ENCODE assay signal across 14 cellular contexts in genomic region chr15:81111018-81111417, GRCh38. TPM values are rescaled to one million over a fixed set of nuclear protein-coding genes. Genes with fewer than 3 reads are reported as not detected.
"Had no signal": no experiment of that assay in that cellular context is flagged by ENCODE, and none has a peak within 500 bp of the region (broad histone marks: within the 10 kb centered on the region; RNA-seq: fewer than 3 reads in every experiment).

No MANE protein-coding gene starts in this region.

- H3K36me3 Mint-ChIP-seq: activated naive CD4-positive, alpha-beta T cell treated with anti-CD3 and anti-CD28 coated beads, Interleukin-2, amount 10 ng/mL, durations not matched to agents 7 days and 5 days had no signal

- H3K4me3 ChIP-seq: coronary artery, right atrium auricular region, skin epidermis, transverse colon had no signal

- H3K27me3 ChIP-seq: right atrium auricular region had no signal

- H3K4me3 Mint-ChIP-seq: activated CD4-positive, alpha-beta T cell treated with anti-CD3 and anti-CD28 coated beads, Interleukin-2, amount 10 ng/mL, durations not matched to agents 7 days and 5 days; activated naive CD4-positive, alpha-beta T cell treated with anti-CD3 and anti-CD28 coated beads, Interleukin-2, amount 10 ng/mL, durations not matched to agents 7 days and 5 days had no signal

- H3K4me1 Mint-ChIP-seq: activated CD4-positive, alpha-beta T cell treated with anti-CD3 and anti-CD28 coated beads, Interleukin-2, amount 10 ng/mL, durations not matched to agents 7 days and 5 days; activated naive CD4-positive, alpha-beta T cell treated with anti-CD3 and anti-CD28 coated beads, Interleukin-2, amount 10 ng/mL, durations not matched to agents 7 days and 5 days had no signal

- H3K36me3 ChIP-seq: right atrium auricular region, transverse colon, WERI-Rb-1 had no signal

- H3K9ac ChIP-seq: parathyroid adenoma had no signal

- H2AFZ ChIP-seq: parathyroid adenoma had no signal

- H3K9me3 ChIP-seq: right atrium auricular region, transverse colon had no signal

- H3K79me2 ChIP-seq: parathyroid adenoma had no signal

- H3K4me1 ChIP-seq: parathyroid adenoma, transverse colon had no signal

- H3K27ac Mint-ChIP-seq: activated CD4-positive, alpha-beta T cell treated with anti-CD3 and anti-CD28 coated beads, Interleukin-2, amount 10 ng/mL, durations not matched to agents 7 days and 5 days; activated naive CD4-positive, alpha-beta T cell treated with anti-CD3 and anti-CD28 coated beads, Interleukin-2, amount 10 ng/mL, durations not matched to agents 7 days and 5 days had no signal

- FAIRE-seq: endothelial cell of umbilical vein had no signal

- DNase-seq: activated CD4-positive, alpha-beta T cell treated with anti-CD3 and anti-CD28 coated beads, Interleukin-2, amount 10 ng/mL, durations not matched to agents 7 days and 5 days; activated CD8-positive, alpha-beta memory T cell treated with anti-CD3 and anti-CD28 coated beads for 24 hours; activated naive CD4-positive, alpha-beta T cell treated with anti-CD3 and anti-CD28 coated beads, Interleukin-2, amount 10 ng/mL, durations not matched to agents 7 days and 5 days; effector CD4-positive, alpha-beta T cell; hippocampal formation; kidney glomerular epithelial cell; transverse colon; WERI-Rb-1 had no signal

- H3K9me3 Mint-ChIP-seq: activated CD4-positive, alpha-beta T cell treated with anti-CD3 and anti-CD28 coated beads, Interleukin-2, amount 10 ng/mL, durations not matched to agents 7 days and 5 days; activated naive CD4-positive, alpha-beta T cell treated with anti-CD3 and anti-CD28 coated beads, Interleukin-2, amount 10 ng/mL, durations not matched to agents 7 days and 5 days had no signal

- H3K27ac ChIP-seq: coronary artery, parathyroid adenoma, right atrium auricular region, skin epidermis, transverse colon, WERI-Rb-1 had no signal

RNA-seq across cellular contexts. Expression of gene CFAP161, which starts 23.1 kb away (rescaled TPM):
- total RNA-seq: activated CD4-positive, alpha-beta T cell treated with anti-CD3 and anti-CD28 coated beads, Interleukin-2, amount 10 ng/mL, durations not matched to agents 7 days and 5 days; endothelial cell of umbilical vein; transverse colon had no signal
- polyA plus RNA-seq: liver had no signal
